ENCODE assay signal across 1 cellular context in the genomic region with DNA sequence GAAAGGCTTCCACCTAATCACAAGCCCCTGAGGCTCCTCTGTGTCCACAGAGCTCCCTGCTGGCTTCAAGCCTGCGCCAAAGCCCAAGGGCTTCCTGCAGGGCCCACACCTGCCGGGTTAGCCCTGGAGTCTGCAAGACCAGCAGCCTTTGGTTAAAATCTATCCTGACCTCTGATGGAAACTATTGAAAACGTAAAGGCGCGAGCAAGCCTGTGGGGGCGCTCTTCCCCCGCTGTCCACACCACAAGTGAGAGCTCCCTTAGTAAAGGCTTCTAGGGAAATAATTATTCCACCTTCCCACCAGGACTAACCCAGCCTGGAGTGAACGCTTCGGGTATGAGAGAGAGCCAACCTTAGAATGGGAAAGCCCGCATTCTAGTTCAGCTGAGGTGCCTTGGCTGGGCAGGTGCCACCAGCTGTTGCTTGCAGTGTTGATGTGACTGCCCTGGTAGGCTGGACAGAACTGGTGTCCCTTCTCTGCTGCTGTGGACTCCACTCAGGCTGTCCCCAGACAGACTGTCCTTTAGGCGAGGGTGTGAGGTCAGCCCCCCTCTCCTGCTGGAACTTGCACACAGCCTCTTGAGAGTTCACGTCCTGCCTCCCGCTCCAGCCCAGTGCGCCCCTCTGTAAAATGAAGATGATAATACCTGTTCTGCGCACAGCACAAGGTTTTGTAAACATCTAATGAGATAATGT.
TF ChIP-seq lines count a peak whose summit lies in the region.

No MANE protein-coding gene starts in this region.

TF ChIP-seq in SK-N-SH treated with all-trans-retinoic acid at 6 μM for 48 hours, 23 proteins besides CTCF, POLR2A, EP300 and RAD21 (continued from another document):
- no peak for TF ChIP-seq CSDC2 (CRISPR knock-in tag; IDR thresholded peaks at IDR 0.05)
- TF ChIP-seq ZNF565 (CRISPR knock-in tag; conservative IDR thresholded peaks at IDR 0.05; ENCODE audit: low read depth) = no peak
- no peak for TF ChIP-seq PPARA (CRISPR knock-in tag; IDR thresholded peaks at IDR 0.05; ENCODE audit: borderline replicate concordance)
- TF ChIP-seq ISL1 (CRISPR knock-in tag; IDR thresholded peaks at IDR 0.05) = no peak
- TF ChIP-seq, protein P1, sequence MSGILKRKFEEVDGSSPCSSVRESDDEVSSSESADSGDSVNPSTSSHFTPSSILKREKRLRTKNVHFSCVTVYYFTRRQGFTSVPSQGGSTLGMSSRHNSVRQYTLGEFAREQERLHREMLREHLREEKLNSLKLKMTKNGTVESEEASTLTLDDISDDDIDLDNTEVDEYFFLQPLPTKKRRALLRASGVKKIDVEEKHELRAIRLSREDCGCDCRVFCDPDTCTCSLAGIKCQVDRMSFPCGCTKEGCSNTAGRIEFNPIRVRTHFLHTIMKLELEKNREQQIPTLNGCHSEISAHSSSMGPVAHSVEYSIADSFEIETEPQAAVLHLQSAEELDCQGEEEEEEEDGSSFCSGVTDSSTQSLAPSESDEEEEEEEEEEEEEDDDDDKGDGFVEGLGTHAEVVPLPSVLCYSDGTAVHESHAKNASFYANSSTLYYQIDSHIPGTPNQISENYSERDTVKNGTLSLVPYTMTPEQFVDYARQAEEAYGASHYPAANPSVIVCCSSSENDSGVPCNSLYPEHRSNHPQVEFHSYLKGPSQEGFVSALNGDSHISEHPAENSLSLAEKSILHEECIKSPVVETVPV (CRISPR knock-in tag; IDR thresholded peaks at IDR 0.05) = no peak
- TF ChIP-seq ZFP30 (CRISPR knock-in tag; IDR thresholded peaks at IDR 0.05) = no peak
- TF ChIP-seq, protein P2, sequence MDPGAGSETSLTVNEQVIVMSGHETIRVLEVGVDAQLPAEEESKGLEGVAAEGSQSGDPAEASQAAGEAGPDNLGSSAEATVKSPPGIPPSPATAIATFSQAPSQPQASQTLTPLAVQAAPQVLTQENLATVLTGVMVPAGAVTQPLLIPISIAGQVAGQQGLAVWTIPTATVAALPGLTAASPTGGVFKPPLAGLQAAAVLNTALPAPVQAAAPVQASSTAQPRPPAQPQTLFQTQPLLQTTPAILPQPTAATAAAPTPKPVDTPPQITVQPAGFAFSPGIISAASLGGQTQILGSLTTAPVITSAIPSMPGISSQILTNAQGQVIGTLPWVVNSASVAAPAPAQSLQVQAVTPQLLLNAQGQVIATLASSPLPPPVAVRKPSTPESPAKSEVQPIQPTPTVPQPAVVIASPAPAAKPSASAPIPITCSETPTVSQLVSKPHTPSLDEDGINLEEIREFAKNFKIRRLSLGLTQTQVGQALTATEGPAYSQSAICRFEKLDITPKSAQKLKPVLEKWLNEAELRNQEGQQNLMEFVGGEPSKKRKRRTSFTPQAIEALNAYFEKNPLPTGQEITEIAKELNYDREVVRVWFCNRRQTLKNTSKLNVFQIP (CRISPR knock-in tag; IDR thresholded peaks at IDR 0.05; ENCODE audit: borderline replicate concordance, low read depth) = no peak
